Comparison of ENCODE assay signal across 11 cellular contexts in genomic region chr4:53197760-53198150, GRCh38.
DNase-seq lines count a peak whose midpoint lies in the region; ATAC-seq and TF ChIP-seq lines count a peak whose summit lies in the region.
"Had no signal": no experiment of that assay in that cellular context is flagged by ENCODE, and none has a peak within 500 bp of the region (broad histone marks: within the 10 kb centered on the region; RNA-seq: fewer than 3 reads in every experiment).

No MANE protein-coding gene starts in this region.

- no peaks in the 10 kb centered on the region for H3K27me3 ChIP-seq in aorta (ENCODE audit: control insufficient read depth in 1 of 2, insufficient read depth in 2 of 2, low read length in 1 of 2)

- WGBS in aorta, 2 donors = 79 to 88% methylated on average over 1 of the region's 1 CpG

- DNase-seq in H4 (ENCODE audit: low spot score) (peak; percentile 33), cardiac fibroblast (ENCODE audit: low read depth in 2 of 2) (peak; percentile 18 to 39), fibroblast of villous mesenchyme (ENCODE audit: low read depth) (peak; percentile 51), aorta (no peak), NCI-H1105 treated with DMSO at 0.1 percent for 48 hours (lab: John Stamatoyannopoulos, UW) (no peak)
- DNase-seq in activated CD4-positive, alpha-beta T cell treated with anti-CD3 and anti-CD28 coated beads for 4 hours = no peak
- DNase-seq: H9, NCI-H187 treated with DMSO at 0.1 percent for 48 hours, PC-9 had no signal

- H3K4me3 ChIP-seq in cardiac fibroblast (replicated peaks in 1 of 2; ENCODE audit: low read depth in 2 of 2, low read length in 2 of 2) (no peak overlapping the region), fibroblast of villous mesenchyme (ENCODE audit: low read depth, low read length) (no peak overlapping the region), aorta (ENCODE audit: low read length in 2 of 2) (no peak overlapping the region)
- H3K4me3 ChIP-seq: PC-9 had no signal

- intact Hi-C loops in aorta (cut with DNase I) = loop anchor here (5.0 to 10.0 kb wide), 7 partner anchors 167 to 1035 kb away; partner anchors contain the start of genes SCFD2 (in 2 of the 2) and PDGFRA (in 1 of the 2)

- no peak for TF ChIP-seq CTCF in cardiac fibroblast (IDR thresholded peaks at IDR 0.05; ENCODE audit: low read depth, low read length)
- no peak for TF ChIP-seq CTCF in fibroblast of villous mesenchyme (IDR thresholded peaks at IDR 0.05; ENCODE audit: insufficient read depth, low read depth, low read length)

- H3K9me3 ChIP-seq in aorta (ENCODE audit: control insufficient read depth, low read length) = no peaks in the 10 kb centered on the region

- ATAC-seq in aorta (ENCODE audit: low FRiP score) = peak; percentile 41
- ATAC-seq in HG03469 (IDR thresholded peaks at IDR 0.05; ENCODE audit: unreplicated experiment) = no peak

- no peaks in the 10 kb centered on the region for H3K36me3 ChIP-seq in aorta (ENCODE audit: control insufficient read depth in 1 of 2, insufficient read depth in 2 of 2, low read length in 1 of 2)

- H3K27ac ChIP-seq in aorta (ENCODE audit: low read depth in 1 of 2, low read length in 2 of 2) = no peak overlapping the region
- H3K27ac ChIP-seq: C4-2B, PC-9 had no signal

- no peaks in the 10 kb centered on the region for H3K4me1 ChIP-seq in aorta (ENCODE audit: control insufficient read depth in 1 of 2, insufficient read depth in 2 of 2, low read length in 2 of 2)

Comparison
In these comparisons a context has a peak if more than half of its experiments do, and no peak if none do; other contexts are left out.
1. DNase-seq: peak in H4 (single experiment), cardiac fibroblast (2 of 2) and fibroblast of villous mesenchyme (single experiment); none in aorta (0 of 2), activated CD4-positive, alpha-beta T cell treated with anti-CD3 and anti-CD28 coated beads for 4 hours (0 of 2) and NCI-H1105 treated with DMSO at 0.1 percent for 48 hours (single experiment).